Comparison of ENCODE assay signal across 8 cellular contexts in genomic region chr17:2593846-2594656, GRCh38. TPM values are rescaled to one million over a fixed set of nuclear protein-coding genes. Genes with fewer than 3 reads are reported as not detected.
DNase-seq lines count a peak whose midpoint lies in the region; ATAC-seq lines count a peak whose summit lies in the region.

No MANE protein-coding gene starts in this region.

- H3K4me3 Mint-ChIP-seq in activated T-cell treated with anti-CD3 and anti-CD28 coated beads, Interleukin-2, amount 50 U/mL, for 4 hours, result peak overlapping the region; percentile 99

- peaks cover under 1% of the 10 kb centered on the region for H3K36me3 Mint-ChIP-seq in activated T-cell treated with anti-CD3 and anti-CD28 coated beads, Interleukin-2, amount 50 U/mL, for 4 hours (ENCODE audit: insufficient read depth)

- H3K4me3 ChIP-seq in muscle layer of duodenum (ENCODE audit: low read depth in 1 of 2, low read length in 2 of 2), result peak overlapping the region; percentile 76 to 88

- no peaks in the 10 kb centered on the region for H3K27me3 Mint-ChIP-seq in activated T-cell treated with anti-CD3 and anti-CD28 coated beads, Interleukin-2, amount 50 U/mL, for 4 hours (ENCODE audit: low read depth)

- peak; percentile 83 for DNase-seq in CD1c-positive myeloid dendritic cell (ENCODE audit: extremely low spot score)
- DNase-seq in OCI-M1 (lab: John Stamatoyannopoulos, UW), result peak; percentile 89
- DNase-seq in activated T-cell treated with anti-CD3 and anti-CD28 coated beads, Interleukin-2, amount 50 U/mL, for 4 hours, result peak; percentile 73
- peak; percentile 69 to 75 for DNase-seq in stimulated activated CD8-positive, alpha-beta memory T cell treated with anti-CD3 and anti-CD28 coated beads, Interleukin-7, amount 100 ng/mL, for 4 hours (ENCODE audit: low read depth in 2 of 2)

- peaks cover 39% of the 10 kb centered on the region for H3K4me1 Mint-ChIP-seq in activated T-cell treated with anti-CD3 and anti-CD28 coated beads, Interleukin-2, amount 50 U/mL, for 4 hours (ENCODE audit: low read depth)

- H3K36me3 ChIP-seq in muscle layer of duodenum (ENCODE audit: control insufficient read depth in 1 of 2, insufficient read depth in 2 of 2, low read length in 2 of 2), result peaks cover 0 to 6% of the 10 kb centered on the region in 2 donors

- H3K9me3 Mint-ChIP-seq in activated T-cell treated with anti-CD3 and anti-CD28 coated beads, Interleukin-2, amount 50 U/mL, for 4 hours, result no peaks in the 10 kb centered on the region

- ATAC-seq in GM19397 (IDR thresholded peaks at IDR 0.05; ENCODE audit: unreplicated experiment) (peak; percentile 54), HG03565 (IDR thresholded peaks at IDR 0.05; ENCODE audit: unreplicated experiment) (peak; percentile 20), esophagus mucosa (peak; percentile 83)
- ATAC-seq in activated T-cell treated with anti-CD3 and anti-CD28 coated beads, Interleukin-2, amount 50 U/mL, for 4 hours, result peak; percentile 65 to 71

- peaks cover 6 to 32% of the 10 kb centered on the region in 2 donors for H3K4me1 ChIP-seq in muscle layer of duodenum (ENCODE audit: control insufficient read depth in 1 of 2, insufficient read depth in 2 of 2, low read length in 2 of 2)

- no peaks in the 10 kb centered on the region for H3K9me3 ChIP-seq in muscle layer of duodenum (ENCODE audit: control insufficient read depth in 1 of 2, low read length in 2 of 2)

- H3K27me3 ChIP-seq in muscle layer of duodenum (ENCODE audit: low read depth, low read length), result no peaks in the 10 kb centered on the region

- peak overlapping the region; percentile 58 for H3K27ac ChIP-seq in muscle layer of duodenum (ENCODE audit: low read length)

RNA-seq across cellular contexts. Expression of gene PAFAH1B1, which starts 0.6 kb away (rescaled TPM):
- 100 to 1,000 TPM; 122 to 133 (median 130) TPM for total RNA-seq in activated T-cell treated with anti-CD3 and anti-CD28 coated beads, Interleukin-2, amount 50 U/mL, for 4 hours
- total RNA-seq in esophagus mucosa, result 102 TPM

Comparison
In these comparisons a context has a peak if more than half of its experiments do, and no peak if none do; other contexts are left out.
1. Peak in every context shown above with its lines: DNase-seq, ATAC-seq, H3K4me3 ChIP-seq and H3K27ac ChIP-seq.
2. ATAC-seq: peak in every context shown above with its lines; median percentile 83 in esophagus mucosa; 68 in activated T-cell treated with anti-CD3 and anti-CD28 coated beads, Interleukin-2, amount 50 U/mL, for 4 hours; 54 in GM19397; 20 in HG03565.